ENCODE assay signal across 15 cellular contexts in genomic region chr1:220511785-220512184, GRCh38. TPM values are rescaled to one million over a fixed set of nuclear protein-coding genes. Genes with fewer than 3 reads are reported as not detected.
DNase-seq lines count a peak whose midpoint lies in the region; ATAC-seq and TF ChIP-seq lines count a peak whose summit lies in the region.
"Had no signal": no experiment of that assay in that cellular context is flagged by ENCODE, and none has a peak within 500 bp of the region (broad histone marks: within the 10 kb centered on the region; RNA-seq: fewer than 3 reads in every experiment).

No MANE protein-coding gene starts in this region.

- no peaks in the 10 kb centered on the region for H3F3A ChIP-seq in smooth muscle cell (ENCODE audit: low read depth)

- no peaks in the 10 kb centered on the region for H4K20me1 ChIP-seq in smooth muscle cell (ENCODE audit: low read depth)

- H3K4me3 ChIP-seq in brain microvascular endothelial cell (ENCODE audit: low read depth, low read length) = no peak overlapping the region
- H3K4me3 ChIP-seq in right atrium auricular region = no peak overlapping the region
- H3K4me3 ChIP-seq in smooth muscle cell = no peak overlapping the region
- H3K4me3 ChIP-seq in tibial artery = no peak overlapping the region

- H3K79me2 ChIP-seq in smooth muscle cell (ENCODE audit: low read depth) = no peaks in the 10 kb centered on the region

- H3K9ac ChIP-seq in smooth muscle cell (ENCODE audit: low read depth) = no peak overlapping the region

- in situ Hi-C loops in brain microvascular endothelial cell (cut with HindIII; ENCODE audit: low pct_ligation_motif_present, low sequenced_read_pairs) = no loop called here

- no peaks in the 10 kb centered on the region for H3K4me1 ChIP-seq in right atrium auricular region
- H3K4me1 ChIP-seq in smooth muscle cell (ENCODE audit: low read depth) = peaks cover 5% of the 10 kb centered on the region
- H3K4me1 ChIP-seq in tibial artery = no peaks in the 10 kb centered on the region

- H2AFZ ChIP-seq in smooth muscle cell (ENCODE audit: low read depth) = no peak overlapping the region

- H3K36me3 ChIP-seq in brain microvascular endothelial cell (replicated peaks) = no peaks in the 10 kb centered on the region
- no peaks in the 10 kb centered on the region for H3K36me3 ChIP-seq in right atrium auricular region
- no peaks in the 10 kb centered on the region for H3K36me3 ChIP-seq in smooth muscle cell (ENCODE audit: low read depth)
- no peaks in the 10 kb centered on the region for H3K36me3 ChIP-seq in tibial artery

- 42% methylated on average over 4 of the region's 4 CpGs for WGBS in smooth muscle cell (ENCODE audit: low lambda C conversion rate)

- H3K27ac ChIP-seq in brain microvascular endothelial cell (no peak overlapping the region), right atrium auricular region (no peak overlapping the region), smooth muscle cell (ENCODE audit: low read depth) (peak overlapping the region; percentile 37), tibial artery (no peak overlapping the region)

- intact Hi-C loops in tibial artery (cut with DNase I; ENCODE audit: low total_unique reads) = no loop called here

- TF ChIP-seq CTCF in brain microvascular endothelial cell (IDR thresholded peaks at IDR 0.05; ENCODE audit: low read depth, low read length, missing control alignments) (peak; percentile 23), right atrium auricular region (IDR thresholded peaks at IDR 0.05) (peak; percentile 5 to 49), smooth muscle cell (IDR thresholded peaks at IDR 0.05; ENCODE audit: borderline replicate concordance, insufficient read depth, poor library complexity, severe bottlenecking) (no peak), tibial artery (IDR thresholded peaks at IDR 0.05) (no peak)

- DNase-seq in DMS 273 (lab: John Stamatoyannopoulos, UW; ENCODE audit: unreplicated experiment) (peak; percentile 31), DMS 273 treated with DMSO at 0.1 percent for 48 hours (lab: John Stamatoyannopoulos, UW) (no peak), brain microvascular endothelial cell (no peak), right atrium auricular region (ENCODE audit: low spot score) (no peak), smooth muscle cell (lab: John Stamatoyannopoulos, UW; ENCODE audit: unreplicated experiment) (no peak), T-helper 1 cell (no peak), tibial artery (no peak)
- DNase-seq: 8988T; activated CD4-positive, alpha-beta T cell treated with anti-CD3 and anti-CD28 coated beads for 1 hour; activated T-cell treated with anti-CD3 and anti-CD28 coated beads, Interleukin-2, amount 50 U/mL, for 48 hours; aorta; effector memory CD4-positive, alpha-beta T cell; NCI-H1048; NCI-H524 treated with DMSO at 0.1 percent for 48 hours had no signal

- H3K9me3 ChIP-seq in right atrium auricular region (no peaks in the 10 kb centered on the region), smooth muscle cell (replicated peaks; ENCODE audit: low read depth) (no peaks in the 10 kb centered on the region), tibial artery (no peaks in the 10 kb centered on the region)

- H3K27me3 ChIP-seq in brain microvascular endothelial cell (replicated peaks) = no peaks in the 10 kb centered on the region
- no peaks in the 10 kb centered on the region for H3K27me3 ChIP-seq in right atrium auricular region
- no peaks in the 10 kb centered on the region for H3K27me3 ChIP-seq in smooth muscle cell (ENCODE audit: low read depth)
- no peaks in the 10 kb centered on the region for H3K27me3 ChIP-seq in tibial artery

- ATAC-seq in GM18519 (IDR thresholded peaks at IDR 0.05; ENCODE audit: low FRiP score, unreplicated experiment) = no peak

- H3K4me2 ChIP-seq in smooth muscle cell = no peak overlapping the region

RNA-seq across cellular contexts. Expression of gene MARK1, which starts 16.2 kb away (rescaled TPM):
- total RNA-seq in right atrium auricular region = 10 to 100 TPM; 12.5 to 20.0 TPM
- 5.5 and 5.6 TPM in 2 replicates for total RNA-seq in smooth muscle cell
- polyA plus RNA-seq in smooth muscle cell = 2.5 and 4.4 TPM in 2 replicates

Comparison
In these comparisons a context has a peak if more than half of its experiments do, and no peak if none do; other contexts are left out.
1. CTCF ChIP-seq: peak in brain microvascular endothelial cell (single experiment) and right atrium auricular region (2 of 2); none in smooth muscle cell (single experiment) and tibial artery (0 of 2).